In genomic region chr7:103101543-103101942, GRCh38 we compare ENCODE assay signal across 21 cellular contexts. TPM values are rescaled to one million over a fixed set of nuclear protein-coding genes. Genes with fewer than 3 reads are reported as not detected.
DNase-seq lines count a peak whose midpoint lies in the region; ATAC-seq, FAIRE-seq and TF ChIP-seq lines count a peak whose summit lies in the region.
"Had no signal": no experiment of that assay in that cellular context is flagged by ENCODE, and none has a peak within 500 bp of the region (broad histone marks: within the 10 kb centered on the region; RNA-seq: fewer than 3 reads in every experiment).

No MANE protein-coding gene starts in this region.

- peaks cover 0 to 13% (median 5%) of the 10 kb centered on the region in 3 donors for H3K36me3 ChIP-seq in pancreas

- H3K4me3 Mint-ChIP-seq in activated naive CD8-positive, alpha-beta T cell treated with anti-CD3 and anti-CD28 coated beads, Interleukin-2, amount 50 U/mL, for 24 hours: no peak overlapping the region
- H3K4me3 Mint-ChIP-seq in activated naive CD8-positive, alpha-beta T cell treated with anti-CD3 and anti-CD28 coated beads for 36 hours: no peak overlapping the region
- H3K4me3 Mint-ChIP-seq in memory B cell: no peak overlapping the region
- H3K4me3 Mint-ChIP-seq: B cell; CD4-positive, alpha-beta T cell; CD8-positive, alpha-beta T cell had no signal

- no peak for ATAC-seq in activated naive CD8-positive, alpha-beta T cell treated with anti-CD3 and anti-CD28 coated beads, Interleukin-2, amount 50 U/mL, for 24 hours
- ATAC-seq in left lobe of liver (peak; percentile 72), memory B cell (ENCODE audit: low read depth) (no peak), pancreas (no peak)
- ATAC-seq: A549; CD8-positive, alpha-beta T cell had no signal

- H3K27ac Mint-ChIP-seq in activated naive CD8-positive, alpha-beta T cell treated with anti-CD3 and anti-CD28 coated beads, Interleukin-2, amount 50 U/mL, for 24 hours: peak overlapping the region; percentile 4
- no peak overlapping the region for H3K27ac Mint-ChIP-seq in activated naive CD8-positive, alpha-beta T cell treated with anti-CD3 and anti-CD28 coated beads for 36 hours
- peak overlapping the region; percentile 50 for H3K27ac Mint-ChIP-seq in memory B cell
- H3K27ac Mint-ChIP-seq: B cell; CD8-positive, alpha-beta T cell had no signal

- no peak for TF ChIP-seq CTCF in pancreas (IDR thresholded peaks at IDR 0.05)

- H3K27me3 Mint-ChIP-seq in activated naive CD8-positive, alpha-beta T cell treated with anti-CD3 and anti-CD28 coated beads, Interleukin-2, amount 50 U/mL, for 24 hours: no peaks in the 10 kb centered on the region
- H3K27me3 Mint-ChIP-seq in activated naive CD8-positive, alpha-beta T cell treated with anti-CD3 and anti-CD28 coated beads for 36 hours: no peaks in the 10 kb centered on the region
- H3K27me3 Mint-ChIP-seq in memory B cell: no peaks in the 10 kb centered on the region
- H3K27me3 Mint-ChIP-seq: B cell; CD4-positive, alpha-beta T cell had no signal

- H3K36me3 Mint-ChIP-seq in activated naive CD8-positive, alpha-beta T cell treated with anti-CD3 and anti-CD28 coated beads, Interleukin-2, amount 50 U/mL, for 24 hours (ENCODE audit: low read depth): peaks cover 14% of the 10 kb centered on the region
- H3K36me3 Mint-ChIP-seq in activated naive CD8-positive, alpha-beta T cell treated with anti-CD3 and anti-CD28 coated beads for 36 hours: peaks cover 21% of the 10 kb centered on the region
- peaks cover 15% of the 10 kb centered on the region for H3K36me3 Mint-ChIP-seq in memory B cell

- no peaks in the 10 kb centered on the region for H3K9me3 ChIP-seq in pancreas
- H3K9me3 ChIP-seq: A549; BLaER1 treated with 17β-estradiol and CSF1 and Interleukin-3, amounts not matched to agents 10 nM and 100 nM; Caco-2 had no signal

- intact Hi-C loops in pancreas (cut with DNase I): no loop called here

- H3K4me3 ChIP-seq in pancreas: no peak overlapping the region
- H3K4me3 ChIP-seq: A549; BLaER1 treated with 17β-estradiol and CSF1 and Interleukin-3, amounts not matched to agents 10 nM and 100 nM had no signal

- WGBS in pancreas, 2 donors: 40 to 44% methylated on average over 2 of the region's 2 CpGs

- H3K27ac ChIP-seq in pancreas: no peak overlapping the region
- H3K27ac ChIP-seq: 22Rv1; A549; BLaER1 treated with 17β-estradiol and CSF1 and Interleukin-3, amounts not matched to agents 10 nM and 100 nM; C4-2B had no signal

- no peak for FAIRE-seq in pancreas (lab: Jason Lieb, UNC)
- FAIRE-seq: A549, D721Med, G401.6, GM12891, GM19239 had no signal

- DNase-seq in activated naive CD8-positive, alpha-beta T cell treated with anti-CD3 and anti-CD28 coated beads, Interleukin-2, amount 50 U/mL, for 24 hours: no peak
- DNase-seq in activated naive CD8-positive, alpha-beta T cell treated with anti-CD3 and anti-CD28 coated beads for 36 hours: no peak
- no peak for DNase-seq in left lobe of liver (ENCODE audit: low spot score)
- DNase-seq in memory B cell (ENCODE audit: low spot score in 2 of 2): no peak
- DNase-seq in pancreas: no peak
- DNase-seq: AML-193; Caco-2; Calu3; CD4-positive, alpha-beta T cell; CD8-positive, alpha-beta T cell; DMS79 treated with DMSO at 0.1 percent for 48 hours; GF-D8 had no signal

- no peaks in the 10 kb centered on the region for H3K4me1 Mint-ChIP-seq in activated naive CD8-positive, alpha-beta T cell treated with anti-CD3 and anti-CD28 coated beads, Interleukin-2, amount 50 U/mL, for 24 hours
- H3K4me1 Mint-ChIP-seq in activated naive CD8-positive, alpha-beta T cell treated with anti-CD3 and anti-CD28 coated beads for 36 hours: no peaks in the 10 kb centered on the region
- H3K4me1 Mint-ChIP-seq in memory B cell: no peaks in the 10 kb centered on the region
- H3K4me1 Mint-ChIP-seq: B cell had no signal

- H3K4me1 ChIP-seq in pancreas: no peaks in the 10 kb centered on the region
- H3K4me1 ChIP-seq: A549; BLaER1 treated with 17β-estradiol and CSF1 and Interleukin-3, amounts not matched to agents 10 nM and 100 nM; Caco-2 had no signal

- no peaks in the 10 kb centered on the region for H3K27me3 ChIP-seq in pancreas
- H3K27me3 ChIP-seq: BLaER1 treated with 17β-estradiol and CSF1 and Interleukin-3, amounts not matched to agents 10 nM and 100 nM had no signal

- H3K9me3 Mint-ChIP-seq in activated naive CD8-positive, alpha-beta T cell treated with anti-CD3 and anti-CD28 coated beads, Interleukin-2, amount 50 U/mL, for 24 hours: no peaks in the 10 kb centered on the region
- H3K9me3 Mint-ChIP-seq in activated naive CD8-positive, alpha-beta T cell treated with anti-CD3 and anti-CD28 coated beads for 36 hours: no peaks in the 10 kb centered on the region
- no peaks in the 10 kb centered on the region for H3K9me3 Mint-ChIP-seq in memory B cell
- H3K9me3 Mint-ChIP-seq: CD4-positive, alpha-beta T cell; CD8-positive, alpha-beta T cell had no signal

RNA-seq across cellular contexts. Expression of gene ARMC10, which starts 26.6 kb away (rescaled TPM):
- total RNA-seq in activated naive CD8-positive, alpha-beta T cell treated with anti-CD3 and anti-CD28 coated beads for 36 hours: 10 to 100 TPM; 51.1 to 54.1 TPM
- total RNA-seq in left lobe of liver (15.8 TPM), pancreas (10 to 100 TPM; 14.4 to 27.0 (median 21.1) TPM)
- polyA plus RNA-seq in pancreas: 10 to 100 TPM; 11.5 to 13.4 TPM

RNA-seq across cellular contexts. Expression of gene FBXL13, which starts 26.9 kb away (rescaled TPM):
- total RNA-seq in activated naive CD8-positive, alpha-beta T cell treated with anti-CD3 and anti-CD28 coated beads for 36 hours: under 1 TPM; 0.78 to 0.82 TPM
- total RNA-seq in left lobe of liver (0.18 TPM), pancreas (1 to 10 TPM; 1.3 to 2.4 (median 1.6) TPM)
- under 1 TPM; 0.42 to 0.47 TPM for polyA plus RNA-seq in pancreas

RNA-seq across cellular contexts. Expression of gene NAPEPLD, which starts 47.4 kb away (rescaled TPM):
- 1 to 10 TPM; 4.1 to 4.9 TPM for total RNA-seq in activated naive CD8-positive, alpha-beta T cell treated with anti-CD3 and anti-CD28 coated beads for 36 hours
- 17.2 TPM for total RNA-seq in left lobe of liver
- 10 to 100 TPM in 1 of 6 donors, 1 to 10 TPM in 5; 4.6 to 12.4 (median 5.5) TPM for total RNA-seq in pancreas
- polyA plus RNA-seq in pancreas: 1 to 10 TPM; 3.1 to 5.0 TPM
